In the genomic region with DNA sequence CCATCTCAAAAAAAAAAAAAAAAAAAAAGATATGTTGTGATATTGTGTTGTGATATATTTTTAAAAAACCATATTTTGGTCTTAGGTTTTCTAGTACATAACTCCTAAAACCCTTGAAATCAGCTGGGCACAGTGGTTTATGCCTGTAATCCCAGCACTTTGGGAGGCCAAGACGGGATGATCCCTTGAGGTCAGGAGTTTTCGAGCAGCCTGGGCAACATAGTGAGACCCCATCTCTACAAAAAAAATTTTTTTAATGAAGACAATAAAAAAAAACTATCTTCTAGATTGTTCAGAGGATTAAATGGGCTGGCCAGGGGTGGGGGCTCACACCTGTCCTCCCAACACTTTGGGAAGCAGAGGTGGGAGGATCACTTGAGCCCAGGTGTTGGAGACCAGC, we compare ENCODE assay signal across 28 cellular contexts. TPM values are rescaled to one million over a fixed set of nuclear protein-coding genes. Genes with fewer than 3 reads are reported as not detected.
"Had no signal": no experiment of that assay in that cellular context is flagged by ENCODE, and none has a peak within 500 bp of the region (broad histone marks: within the 10 kb centered on the region; RNA-seq: fewer than 3 reads in every experiment).

No MANE protein-coding gene starts in this region.

- DNase-seq: activated CD4-positive, alpha-beta T cell treated with anti-CD3 and anti-CD28 coated beads, Interleukin-2, amount 10 ng/mL, durations not matched to agents 24 days and 14 days; activated CD4-positive, alpha-beta T cell treated with anti-CD3 and anti-CD28 coated beads, Interleukin-2, amount 50 U/mL, for 4 hours; activated CD8-positive, alpha-beta T cell treated with anti-CD3 and anti-CD28 coated beads for 36 hours; activated gamma-delta T cell treated with Interleukin-2 at 50 U/mL for 16 hours; activated naive CD4-positive, alpha-beta T cell treated with anti-CD3 and anti-CD28 coated beads for 36 hours; activated naive CD8-positive, alpha-beta T cell treated with anti-CD3 and anti-CD28 coated beads, Interleukin-2, amount 10 ng/mL, durations not matched to agents 7 days and 5 days; activated T-cell treated with anti-CD3 and anti-CD28 coated beads, Interleukin-2, amount 50 U/mL, for 24 hours; amygdala; KG1; MG63; NCI-H1048; NCI-H1105 treated with DMSO at 0.1 percent for 48 hours; NCI-H1694; NCI-H1930; NCI-H2081 treated with DMSO at 0.1 percent for 48 hours; NCI-H510A; NCI-H526; NCI-H748 treated with DMSO at 0.1 percent for 48 hours; OCI-M1; SHP77; SJCRH30; T1000; WERI-Rb-1 had no signal

- H3K9me3 Mint-ChIP-seq: activated CD4-positive, alpha-beta T cell treated with anti-CD3 and anti-CD28 coated beads, Interleukin-2, amount 10 ng/mL, durations not matched to agents 24 days and 14 days; activated CD8-positive, alpha-beta T cell treated with anti-CD3 and anti-CD28 coated beads for 36 hours; activated naive CD4-positive, alpha-beta T cell treated with anti-CD3 and anti-CD28 coated beads for 36 hours; activated naive CD8-positive, alpha-beta T cell treated with anti-CD3 and anti-CD28 coated beads, Interleukin-2, amount 10 ng/mL, durations not matched to agents 7 days and 5 days; activated T-cell treated with anti-CD3 and anti-CD28 coated beads, Interleukin-2, amount 50 U/mL, for 24 hours; central memory CD8-positive, alpha-beta T cell had no signal

- H3K9me3 ChIP-seq: ascending aorta, MG63, SJCRH30 had no signal

- H3K27me3 Mint-ChIP-seq: activated CD8-positive, alpha-beta T cell treated with anti-CD3 and anti-CD28 coated beads for 36 hours; activated naive CD8-positive, alpha-beta T cell treated with anti-CD3 and anti-CD28 coated beads, Interleukin-2, amount 10 ng/mL, durations not matched to agents 7 days and 5 days; activated T-cell treated with anti-CD3 and anti-CD28 coated beads, Interleukin-2, amount 50 U/mL, for 24 hours; central memory CD8-positive, alpha-beta T cell had no signal

- H3K27ac ChIP-seq: ascending aorta, cardiac muscle cell, SJCRH30, SK-N-MC, WERI-Rb-1 had no signal

- H3K4me1 ChIP-seq: SJCRH30 had no signal

- H3K4me3 ChIP-seq: cardiac muscle cell had no signal

- H3K27me3 ChIP-seq: ascending aorta, cardiac muscle cell, MG63, SJCRH30 had no signal

- H3K27ac Mint-ChIP-seq: activated naive CD4-positive, alpha-beta T cell treated with anti-CD3 and anti-CD28 coated beads for 36 hours had no signal

RNA-seq across cellular contexts. Expression of a gene that starts 12.8 kb away (rescaled TPM):
- total RNA-seq: activated CD4-positive, alpha-beta T cell treated with anti-CD3 and anti-CD28 coated beads, Interleukin-2, amount 10 ng/mL, durations not matched to agents 24 days and 14 days; activated CD8-positive, alpha-beta T cell treated with anti-CD3 and anti-CD28 coated beads for 36 hours; T-helper 2 cell treated with Interferon-gamma antibody and Interleukin-4, amounts not matched to agents 100 ng/mL and 5 ng/mL, for 36 hours had no signal

RNA-seq across cellular contexts. Expression of a gene that starts 45.1 kb away (rescaled TPM):
- total RNA-seq: ascending aorta had no signal
